ENCODE assay signal across 8 cellular contexts in genomic region chr3:50154840-50155490, GRCh38. TPM values are rescaled to one million over a fixed set of nuclear protein-coding genes. Genes with fewer than 3 reads are reported as not detected.
DNase-seq lines count a peak whose midpoint lies in the region; ATAC-seq and TF ChIP-seq lines count a peak whose summit lies in the region.

TSS of gene SEMA3F (plus strand) at chr3:50155324. CDS start at chr3:50159623, 4,299 bp downstream.

- no peak within 1 kb of the TSS for H3K9ac ChIP-seq in KMS-11

- no peaks in the 10 kb centered on the region for H3K9me3 ChIP-seq in Caco-2

- intact Hi-C loops in Caco-2 (cut with micrococcal nuclease; ENCODE audit: unreplicated experiment): loop anchor here (1.0 kb wide), 2 partner anchors 34 kb away; no protein-coding TSS in a partner anchor

- H2AFZ ChIP-seq in KMS-11 (ENCODE audit: low read depth): no peak within 1 kb of the TSS

- H3K36me3 Mint-ChIP-seq in Caco-2 (ENCODE audit: insufficient read depth, unreplicated experiment): peaks cover 14% of the 10 kb centered on the region
- H3K36me3 Mint-ChIP-seq in WTC11: peaks cover 5% of the 10 kb centered on the region

- H3K4me1 Mint-ChIP-seq in Caco-2 (ENCODE audit: low read depth, unreplicated experiment): peaks cover 38% of the 10 kb centered on the region
- peaks cover 71% of the 10 kb centered on the region for H3K4me1 Mint-ChIP-seq in WTC11

- no peak within 1 kb of the TSS for H3K27ac ChIP-seq in KMS-11

- H4K20me1 ChIP-seq in KMS-11 (ENCODE audit: insufficient read depth): no peaks in the 10 kb centered on the region

- CTCF ChIA-PET in Caco-2 (lab: Charles Lee) (no interaction called here), WTC11 (lab: Charles Lee) (interaction anchor here (1.0 to 3.9 kb wide), 7 partner anchors 10 to 92 kb away, joined by 3 to 40 read pairs (median 9); no protein-coding TSS in a partner anchor)

- H3K27me3 ChIP-seq in Caco-2 (replicated peaks; ENCODE audit: control insufficient read depth, insufficient read depth, low read length) (no peaks in the 10 kb centered on the region), KMS-11 (ENCODE audit: insufficient read depth, low read depth) (peaks cover 16% of the 10 kb centered on the region; the same call in 1 of the 2 replicates)

- H3K4me3 Mint-ChIP-seq in Caco-2 (ENCODE audit: unreplicated experiment) (peak within 1 kb of the TSS; percentile 90), WTC11 (peak within 1 kb of the TSS; percentile 95)

- H3K9me3 Mint-ChIP-seq in Caco-2 (ENCODE audit: unreplicated experiment) (no peaks in the 10 kb centered on the region), WTC11 (no peaks in the 10 kb centered on the region)

- BruUV-seq in Caco-2 (replicated peaks; lab: Mats Ljungman, UMichigan): no TSS peak

- peaks cover 25% of the 10 kb centered on the region for H3K4me1 ChIP-seq in Caco-2
- no peaks in the 10 kb centered on the region for H3K4me1 ChIP-seq in KMS-11 (ENCODE audit: low read depth, poor library complexity, severe bottlenecking)

- DNase-seq in Caco-2: peak; percentile 67 to 83
- peak; percentile 67 for DNase-seq in WTC11 (ENCODE audit: low spot score)
- peak; percentile 58 for DNase-seq in cerebellar cortex (ENCODE audit: low spot score)
- peak; percentile 54 for DNase-seq in kidney glomerular epithelial cell (lab: John Stamatoyannopoulos, UW)
- peak; percentile 35 for DNase-seq in stimulated activated CD4-positive, alpha-beta T cell treated with anti-CD3 and anti-CD28 coated beads, Interleukin-1b, Interleukin-23, amount 100 ng/mL, for 48 hours
- DNase-seq in pons (ENCODE audit: low spot score): no peak

- H3K27me3 Mint-ChIP-seq in Caco-2 (ENCODE audit: insufficient read depth, unreplicated experiment): no peaks in the 10 kb centered on the region
- peaks cover 26% of the 10 kb centered on the region for H3K27me3 Mint-ChIP-seq in WTC11 (ENCODE audit: low read depth)

- POLR2A ChIA-PET in Caco-2 (lab: Charles Lee): no interaction called here
- POLR2A ChIA-PET in WTC11 (lab: Charles Lee): interaction anchor here (1.5 kb wide), 1 partner anchor 29 kb away, joined by 4 read pairs; no protein-coding TSS in a partner anchor

- peak in 1 of 2 experiments; percentile 7 for TF ChIP-seq CTCF in Caco-2 (IDR thresholded peaks at IDR 0.05; ENCODE audit: insufficient read depth in 1 of 2, low read depth in 1 of 2, low read length in 1 of 2, severe bottlenecking in 1 of 2, unreplicated experiment in 1 of 2)
- TF ChIP-seq CTCF in KMS-11 (conservative IDR thresholded peaks at IDR 0.05; ENCODE audit: low read depth, low read length): no peak
- no peak for TF ChIP-seq CTCF in WTC11 (IDR thresholded peaks at IDR 0.05)

- H3K4me3 ChIP-seq in Caco-2 (ENCODE audit: low read depth, low read length): peak within 1 kb of the TSS; percentile 70
- no peak within 1 kb of the TSS for H3K4me3 ChIP-seq in KMS-11 (IDR thresholded peaks at IDR 0.05; ENCODE audit: insufficient read depth, low read depth, low read length)

- H3K79me2 ChIP-seq in KMS-11 (ENCODE audit: insufficient read depth, low read depth): no peaks in the 10 kb centered on the region

- H3K27ac Mint-ChIP-seq in Caco-2 (ENCODE audit: unreplicated experiment) (peak within 1 kb of the TSS; percentile 76), WTC11 (peak within 1 kb of the TSS; percentile 84; the same call in 1 of the 2 replicates)

- no peaks in the 10 kb centered on the region for H3K36me3 ChIP-seq in Caco-2 (ENCODE audit: control insufficient read depth, insufficient read depth, low read length)
- H3K36me3 ChIP-seq in KMS-11 (ENCODE audit: insufficient read depth): no peaks in the 10 kb centered on the region

- H3K4me2 ChIP-seq in KMS-11: peak within 1 kb of the TSS; percentile 42; the same call in 1 of the 2 replicates

- ATAC-seq in GM21381 (IDR thresholded peaks at IDR 0.05; ENCODE audit: unreplicated experiment) (peak; percentile 77), WTC11 (peak; percentile 38)

TF ChIP-seq in WTC11, 78 proteins besides CTCF, POLR2A, EP300 and RAD21:
- TF ChIP-seq AFF4 (CRISPR knock-in tag; IDR thresholded peaks at IDR 0.05; ENCODE audit: borderline replicate concordance): no peak
- TF ChIP-seq ZNF423 (CRISPR knock-in tag; IDR thresholded peaks at IDR 0.05): peak; percentile 85
- no peak for TF ChIP-seq ZNF416 (CRISPR knock-in tag; IDR thresholded peaks at IDR 0.05)
- TF ChIP-seq, protein P1, sequence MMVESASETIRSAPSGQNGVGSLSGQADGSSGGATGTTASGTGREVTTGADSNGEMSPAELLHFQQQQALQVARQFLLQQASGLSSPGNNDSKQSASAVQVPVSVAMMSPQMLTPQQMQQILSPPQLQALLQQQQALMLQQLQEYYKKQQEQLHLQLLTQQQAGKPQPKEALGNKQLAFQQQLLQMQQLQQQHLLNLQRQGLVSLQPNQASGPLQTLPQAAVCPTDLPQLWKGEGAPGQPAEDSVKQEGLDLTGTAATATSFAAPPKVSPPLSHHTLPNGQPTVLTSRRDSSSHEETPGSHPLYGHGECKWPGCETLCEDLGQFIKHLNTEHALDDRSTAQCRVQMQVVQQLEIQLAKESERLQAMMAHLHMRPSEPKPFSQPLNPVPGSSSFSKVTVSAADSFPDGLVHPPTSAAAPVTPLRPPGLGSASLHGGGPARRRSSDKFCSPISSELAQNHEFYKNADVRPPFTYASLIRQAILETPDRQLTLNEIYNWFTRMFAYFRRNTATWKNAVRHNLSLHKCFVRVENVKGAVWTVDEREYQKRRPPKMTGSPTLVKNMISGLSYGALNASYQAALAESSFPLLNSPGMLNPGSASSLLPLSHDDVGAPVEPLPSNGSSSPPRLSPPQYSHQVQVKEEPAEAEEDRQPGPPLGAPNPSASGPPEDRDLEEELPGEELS (CRISPR knock-in tag; IDR thresholded peaks at IDR 0.05): 0 out of 2 replicates have a peak, but pooled peaks have one; percentile 43
- peak; percentile 3; the same call in 1 of the 2 replicates for TF ChIP-seq HMGXB4 (CRISPR knock-in tag; IDR thresholded peaks at IDR 0.05)
- peak; percentile 69; the same call in 1 of the 2 replicates for TF ChIP-seq KAT7 (CRISPR knock-in tag; IDR thresholded peaks at IDR 0.05; ENCODE audit: borderline replicate concordance)
- TF ChIP-seq SP1 (CRISPR knock-in tag; conservative IDR thresholded peaks at IDR 0.05): peak; percentile 40; the same call in 1 of the 2 replicates

RNA-seq across cellular contexts. Expression of gene SEMA3F, which starts in this region (rescaled TPM):
- 11.3 and 16.5 TPM in 2 replicates for total RNA-seq in Caco-2 (2022)
- 49.0 to 52.0 TPM (median 52.0 TPM) in 3 replicates for total RNA-seq in WTC11 (2021)
